ENCODE assay signal across 23 cellular contexts in genomic region chr10:77892021-77892739, GRCh38. TPM values are rescaled to one million over a fixed set of nuclear protein-coding genes. Genes with fewer than 3 reads are reported as not detected.
DNase-seq lines count a peak whose midpoint lies in the region; ATAC-seq, FAIRE-seq and TF ChIP-seq lines count a peak whose summit lies in the region.
"Had no signal": no experiment of that assay in that cellular context is flagged by ENCODE, and none has a peak within 500 bp of the region (broad histone marks: within the 10 kb centered on the region; RNA-seq: fewer than 3 reads in every experiment).

No MANE protein-coding gene starts in this region.

- CTCF ChIA-PET in HepG2 (lab: Yijun Ruan, JAX; ENCODE audit: low intra/inter-chr PET ratio, low total read pairs): no interaction called here

- H3K27me3 ChIP-seq in adrenal gland (no peaks in the 10 kb centered on the region), HepG2 (ENCODE audit: control insufficient read depth in 1 of 2, insufficient read depth in 2 of 2, low read length in 2 of 2) (no peaks in the 10 kb centered on the region), uterus (no peaks in the 10 kb centered on the region)
- H3K27me3 ChIP-seq: ascending aorta, BLaER1, hepatocyte, right atrium auricular region had no signal

- no peaks in the 10 kb centered on the region for H3K9me3 Mint-ChIP-seq in stimulated activated effector memory CD8-positive, alpha-beta T cell treated with anti-CD3 and anti-CD28 coated beads, Interleukin-12 subunit alpha, Interleukin-12 subunit beta, amount 100 ng/mL, for 72 hours
- H3K9me3 Mint-ChIP-seq: T-helper 1 cell treated with Interleukin-12 subunit alpha and Interleukin-12 subunit beta and Interleukin-4 antibody, amounts not matched to agents 30 μg/mL and 1 μg/mL, for 36 hours had no signal

- WGBS in adrenal gland, 4 donors: 26 to 57% (median 48%) methylated on average over 6 to 8 of the region's 8 CpGs
- 91% methylated on average over 8 of the region's 8 CpGs for WGBS in HepG2 (ENCODE audit: low lambda C conversion rate)

- H3K4me2 ChIP-seq in HepG2 (ENCODE audit: low read depth, low read length): no peak overlapping the region
- H3K4me2 ChIP-seq: BLaER1, hepatocyte had no signal

- no peak for ATAC-seq in HepG2
- ATAC-seq in stimulated activated effector memory CD8-positive, alpha-beta T cell treated with anti-CD3 and anti-CD28 coated beads, Interleukin-12 subunit alpha, Interleukin-12 subunit beta, amount 100 ng/mL, for 72 hours: no peak
- ATAC-seq in HG02759 (IDR thresholded peaks at IDR 0.05; ENCODE audit: unreplicated experiment): no peak
- ATAC-seq in Right ventricle myocardium superior (ENCODE audit: poor library complexity): no peak
- ATAC-seq: activated CD8-positive, alpha-beta memory T cell treated with anti-CD3 and anti-CD28 coated beads, Interleukin-2, amount 10 ng/mL, durations not matched to agents 7 days and 5 days; esophagus mucosa had no signal

- no peaks in the 10 kb centered on the region for H3K36me3 Mint-ChIP-seq in stimulated activated effector memory CD8-positive, alpha-beta T cell treated with anti-CD3 and anti-CD28 coated beads, Interleukin-12 subunit alpha, Interleukin-12 subunit beta, amount 100 ng/mL, for 72 hours
- H3K36me3 Mint-ChIP-seq: activated CD8-positive, alpha-beta memory T cell treated with anti-CD3 and anti-CD28 coated beads, Interleukin-2, amount 10 ng/mL, durations not matched to agents 7 days and 5 days had no signal

- TF ChIP-seq CTCF in adrenal gland (IDR thresholded peaks at IDR 0.05): no peak
- no peak for TF ChIP-seq CTCF in HepG2 (CRISPR knock-in tag; IDR thresholded peaks at IDR 0.05)
- no peak for TF ChIP-seq CTCF in uterus (IDR thresholded peaks at IDR 0.05)

- POLR2A ChIA-PET in HepG2 (lab: Yijun Ruan, JAX): no interaction called here

- in situ Hi-C loops in HepG2 (cut with HindIII; ENCODE audit: extremely low pct_ligation_motif_present, low pct_unique_long_range_greater_than_20kb): no loop called here

- peaks cover 31% of the 10 kb centered on the region for H3K4me1 Mint-ChIP-seq in stimulated activated effector memory CD8-positive, alpha-beta T cell treated with anti-CD3 and anti-CD28 coated beads, Interleukin-12 subunit alpha, Interleukin-12 subunit beta, amount 100 ng/mL, for 72 hours

- no peaks in the 10 kb centered on the region for H3K9me3 ChIP-seq in adrenal gland (replicated peaks in 1 of 3)
- no peaks in the 10 kb centered on the region for H3K9me3 ChIP-seq in HepG2 (ENCODE audit: low read length)
- no peaks in the 10 kb centered on the region for H3K9me3 ChIP-seq in uterus
- H3K9me3 ChIP-seq: ascending aorta, BLaER1, left ventricle myocardium inferior, right atrium auricular region had no signal

- no TSS peak for BruUV-seq in HepG2 (replicated peaks; lab: Mats Ljungman, UMichigan)

- H2AFZ ChIP-seq in HepG2 (ENCODE audit: low read length): no peak overlapping the region
- H2AFZ ChIP-seq: hepatocyte had no signal

- H3K36me3 ChIP-seq in adrenal gland (replicated peaks in 1 of 2): no peaks in the 10 kb centered on the region
- H3K36me3 ChIP-seq in HepG2 (replicated peaks in 1 of 2; ENCODE audit: control insufficient read depth in 1 of 2, insufficient read depth in 2 of 2, low read length in 2 of 2): no peaks in the 10 kb centered on the region
- no peaks in the 10 kb centered on the region for H3K36me3 ChIP-seq in uterus
- H3K36me3 ChIP-seq: ascending aorta, BLaER1, left ventricle myocardium inferior, right atrium auricular region had no signal

- H3K27ac ChIP-seq in adrenal gland: peak overlapping the region; percentile 66 to 96 (median 79)
- no peak overlapping the region for H3K27ac ChIP-seq in HepG2 (ENCODE audit: extremely low read length, insufficient read depth, low read length)
- peak overlapping the region in 1 of 2 donors; percentile 6 for H3K27ac ChIP-seq in uterus
- H3K27ac ChIP-seq: ascending aorta, BLaER1, hepatocyte, left ventricle myocardium inferior, right atrium auricular region had no signal

- intact Hi-C loops in adrenal gland (cut with DNase I): no loop called here
- intact Hi-C loops in HepG2 (cut with micrococcal nuclease; ENCODE audit: unreplicated experiment): no loop called here
- intact Hi-C loops in uterus (cut with DNase I; ENCODE audit: low total_unique reads): no loop called here
- intact Hi-C loops in Right ventricle myocardium superior (cut with DNase I): no loop called here

- TF ChIP-seq POLR2A in adrenal gland (IDR thresholded peaks at IDR 0.05) (no peak), HepG2 (IDR thresholded peaks at IDR 0.05; ENCODE audit: insufficient read depth in 1 of 2, low read depth in 2 of 2, low read length in 2 of 2) (no peak), uterus (IDR thresholded peaks at IDR 0.05) (no peak)

- TF ChIP-seq RAD21 in HepG2 (CRISPR knock-in tag; IDR thresholded peaks at IDR 0.05): no peak

- TF ChIP-seq EP300 in HepG2 (IDR thresholded peaks at IDR 0.05; ENCODE audit: low read depth in 2 of 2, low read length in 2 of 2) (no peak), HepG2 (CRISPR knock-in tag; IDR thresholded peaks at IDR 0.05; ENCODE audit: borderline replicate concordance) (no peak)

- H3K4me3 Mint-ChIP-seq in stimulated activated effector memory CD8-positive, alpha-beta T cell treated with anti-CD3 and anti-CD28 coated beads, Interleukin-12 subunit alpha, Interleukin-12 subunit beta, amount 100 ng/mL, for 72 hours: no peak overlapping the region
- H3K4me3 Mint-ChIP-seq: activated CD8-positive, alpha-beta memory T cell treated with anti-CD3 and anti-CD28 coated beads, Interleukin-2, amount 10 ng/mL, durations not matched to agents 7 days and 5 days; T-helper 1 cell treated with Interleukin-12 subunit alpha and Interleukin-12 subunit beta and Interleukin-4 antibody, amounts not matched to agents 30 μg/mL and 1 μg/mL, for 36 hours had no signal

- peak overlapping the region; percentile 53 for H3K27ac Mint-ChIP-seq in stimulated activated effector memory CD8-positive, alpha-beta T cell treated with anti-CD3 and anti-CD28 coated beads, Interleukin-12 subunit alpha, Interleukin-12 subunit beta, amount 100 ng/mL, for 72 hours
- H3K27ac Mint-ChIP-seq: activated CD8-positive, alpha-beta memory T cell treated with anti-CD3 and anti-CD28 coated beads, Interleukin-2, amount 10 ng/mL, durations not matched to agents 7 days and 5 days; T-helper 1 cell treated with Interleukin-12 subunit alpha and Interleukin-12 subunit beta and Interleukin-4 antibody, amounts not matched to agents 30 μg/mL and 1 μg/mL, for 36 hours had no signal

- H3K9ac ChIP-seq in HepG2 (ENCODE audit: insufficient read depth, low read depth, low read length): no peak overlapping the region
- H3K9ac ChIP-seq: BLaER1 had no signal

- no peak for FAIRE-seq in HepG2 (lab: Jason Lieb, UNC)

- DNase-seq in DMS 273 (lab: John Stamatoyannopoulos, UW; ENCODE audit: unreplicated experiment) (peak; percentile 47), DMS 273 treated with DMSO at 0.1 percent for 48 hours (lab: John Stamatoyannopoulos, UW) (no peak), adrenal gland (peak in 6 of 7 donors; percentile 51 to 79 (median 61)), HepG2 (ENCODE audit: low spot score) (no peak), uterus (no peak), Right ventricle myocardium superior (no peak)
- DNase-seq in stimulated activated effector memory CD8-positive, alpha-beta T cell treated with anti-CD3 and anti-CD28 coated beads, Interleukin-12 subunit alpha, Interleukin-12 subunit beta, amount 100 ng/mL, for 72 hours (ENCODE audit: low spot score in 2 of 2): no peak
- DNase-seq: activated CD4-positive, CD25-positive, alpha-beta regulatory T cell; activated CD8-positive, alpha-beta memory T cell treated with anti-CD3 and anti-CD28 coated beads, Interleukin-2, amount 10 ng/mL, durations not matched to agents 7 days and 5 days; activated effector memory CD4-positive, alpha-beta T cell treated with anti-CD3 and anti-CD28 coated beads, Interleukin-2, amount 50 U/mL, for 16 hours; cortex of kidney; DMS79 treated with DMSO at 0.1 percent for 48 hours; left ventricle myocardium inferior; NCI-H187; NCI-H748 treated with DMSO at 0.1 percent for 48 hours; RPMI8226 had no signal

- H3K79me2 ChIP-seq in HepG2 (ENCODE audit: insufficient read depth, low read length): peaks cover 33% of the 10 kb centered on the region

- H3K4me3 ChIP-seq in adrenal gland: no peak overlapping the region
- no peak overlapping the region for H3K4me3 ChIP-seq in HepG2 (replicated peaks in 1 of 3; ENCODE audit: insufficient read depth in 1 of 3, low read depth in 2 of 3, low read length in 3 of 3)
- no peak overlapping the region for H3K4me3 ChIP-seq in uterus
- H3K4me3 ChIP-seq: ascending aorta, BLaER1, hepatocyte, left ventricle myocardium inferior, right atrium auricular region had no signal

- peaks cover 61 to 73% of the 10 kb centered on the region in 2 donors for H3K4me1 ChIP-seq in adrenal gland (replicated peaks in 1 of 2)
- peaks cover 76% of the 10 kb centered on the region for H3K4me1 ChIP-seq in HepG2 (ENCODE audit: insufficient read depth, low read length)
- H3K4me1 ChIP-seq in uterus: peaks cover 0 to 14% of the 10 kb centered on the region in 2 donors
- H3K4me1 ChIP-seq: BLaER1 had no signal

- no peaks in the 10 kb centered on the region; the same call in 1 of the 2 replicates for H4K20me1 ChIP-seq in HepG2 (ENCODE audit: insufficient read depth, low read length)

RNA-seq across cellular contexts. Expression of gene DLG5, which starts 34.4 kb away (rescaled TPM):
- 100 to 1,000 TPM in 6 of 8 donors, 10 to 100 TPM in 2; 81.8 to 175 (median 125) TPM for total RNA-seq in adrenal gland
- 10 to 100 TPM; 39.6 to 94.4 (median 88.6) TPM for polyA plus RNA-seq in adrenal gland
- 15.1 and 15.5 TPM in 2 replicates for total RNA-seq in HepG2 (2016; rRNA removed; fragmentation: Illumina TruSeq; extraction: Trizol)
- 4.8 and 5.9 TPM in 2 replicates for total RNA-seq in HepG2 (2016; cell fraction: cytosol; rRNA removed; fragmentation: Illumina TruSeq; extraction: Trizol; ENCODE audit: low read depth)
- total RNA-seq in HepG2 (2016; cell fraction: insoluble cytoplasmic fraction; rRNA removed; fragmentation: Illumina TruSeq; extraction: Trizol): 13.9 and 15.8 TPM in 2 replicates
- 6.6 and 7.8 TPM in 2 replicates for total RNA-seq in HepG2 (2016; cell fraction: membrane; rRNA removed; fragmentation: Illumina TruSeq; extraction: Trizol)
- total RNA-seq in HepG2 (2016; cell fraction: nucleus; rRNA removed; fragmentation: Illumina TruSeq; extraction: Trizol): 18.8 and 22.2 TPM in 2 replicates
- polyA plus RNA-seq in HepG2 (2011; rRNA removed): 18.2 and 20.9 TPM in 2 replicates
- 11.7 and 13.7 TPM in 2 replicates for polyA plus RNA-seq in HepG2 (2011; cell fraction: cytosol; rRNA removed)
- polyA plus RNA-seq in HepG2 (2011; cell fraction: nucleus; rRNA removed): 164 and 167 TPM in 2 replicates
- 15.1 and 34.9 TPM in 2 replicates for polyA plus RNA-seq in HepG2 (2012)
- 1.1 TPM in 2 replicates for polyA plus RNA-seq in HepG2 (2016; cell fraction: cytosol; fragmentation: Illumina TruSeq; extraction: Trizol; ENCODE audit: low read depth)
- polyA plus RNA-seq in HepG2 (2016; cell fraction: insoluble cytoplasmic fraction; fragmentation: Illumina TruSeq; extraction: Trizol; ENCODE audit: low read depth): 16.9 and 19.7 TPM in 2 replicates
- 3.0 and 4.2 TPM in 2 replicates for polyA plus RNA-seq in HepG2 (2016; cell fraction: membrane; fragmentation: Illumina TruSeq; extraction: Trizol; ENCODE audit: low read depth)
- polyA plus RNA-seq in HepG2 (2016; cell fraction: nucleus; fragmentation: Illumina TruSeq; extraction: Trizol; ENCODE audit: insufficient read depth, low read depth): 49.2 and 54.4 TPM in 2 replicates
- 19.1 and 24.2 TPM in 2 replicates for polyA minus RNA-seq in HepG2 (2011; rRNA and poly(A)+ RNA removed; ENCODE audit: low replicate concordance)
- 12.4 and 14.9 TPM in 2 replicates for polyA minus RNA-seq in HepG2 (2011; cell fraction: cytosol; rRNA and poly(A)+ RNA removed)
- 29.7 and 35.3 TPM in 2 replicates for polyA minus RNA-seq in HepG2 (2011; cell fraction: nucleus; rRNA and poly(A)+ RNA removed)
- 10 to 100 TPM; 27.1 to 72.6 (median 46.5) TPM for total RNA-seq in uterus
- 8.8 TPM for total RNA-seq in Right ventricle myocardium superior

Comparison
In these comparisons a context has a peak if more than half of its experiments do, and no peak if none do; other contexts are left out.
1. DNase-seq: peak in DMS 273 (single experiment) and adrenal gland (6 of 7); none in DMS 273 treated with DMSO at 0.1 percent for 48 hours (single experiment), HepG2 (single experiment), stimulated activated effector memory CD8-positive, alpha-beta T cell treated with anti-CD3 and anti-CD28 coated beads, Interleukin-12 subunit alpha, Interleukin-12 subunit beta, amount 100 ng/mL, for 72 hours (0 of 2), uterus (0 of 2) and Right ventricle myocardium superior (single experiment).